ENCODE assay signal across 26 cellular contexts in the genomic region with DNA sequence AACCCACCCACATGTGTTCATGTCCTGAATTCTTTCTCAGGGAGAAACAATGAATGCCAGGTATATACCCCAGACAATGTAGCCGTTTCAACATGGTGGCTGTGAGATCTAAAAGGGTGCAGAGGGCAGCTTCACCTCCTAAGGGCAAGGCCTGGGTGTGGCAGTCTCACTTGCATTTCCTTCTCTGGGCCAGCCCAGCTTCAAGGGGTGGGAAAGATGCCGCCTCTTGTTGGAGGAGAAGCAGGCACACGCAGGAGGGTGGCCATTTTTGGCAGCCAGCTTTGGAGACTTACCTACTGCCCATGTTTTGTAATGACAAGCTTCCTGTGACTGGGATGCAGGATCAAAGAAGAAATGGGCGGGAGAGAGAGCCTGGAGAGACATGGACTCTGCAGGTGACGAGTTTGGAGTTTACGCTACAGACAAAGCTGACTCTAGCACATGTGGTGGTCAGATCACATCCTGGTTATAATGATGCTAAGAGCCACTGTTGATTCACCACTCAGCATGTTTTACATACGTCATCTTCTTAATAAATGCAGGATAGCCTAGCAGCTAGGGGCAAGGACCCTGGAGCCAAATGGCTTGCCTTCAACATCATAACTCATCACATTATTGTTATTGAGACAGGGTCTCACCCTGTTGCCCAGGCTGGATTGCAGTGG.
"Had no signal": no experiment of that assay in that cellular context is flagged by ENCODE, and none has a peak within 500 bp of the region (broad histone marks: within the 10 kb centered on the region; RNA-seq: fewer than 3 reads in every experiment).

No MANE protein-coding gene starts in this region.

- H3K27ac ChIP-seq: gastrocnemius medialis, spleen, suprapubic skin, tibial artery, upper lobe of right lung, WERI-Rb-1 had no signal

- H3K27me3 Mint-ChIP-seq: activated CD4-positive, alpha-beta memory T cell treated with anti-CD3 and anti-CD28 coated beads for 36 hours; activated naive CD8-positive, alpha-beta T cell treated with anti-CD3 and anti-CD28 coated beads, Interleukin-2, amount 10 ng/mL, durations not matched to agents 7 days and 5 days; naive B cell had no signal

- FAIRE-seq: astrocyte, TTC549 had no signal

- H3K27ac Mint-ChIP-seq: activated CD4-positive, alpha-beta memory T cell treated with anti-CD3 and anti-CD28 coated beads for 36 hours; activated CD4-positive, alpha-beta T cell treated with anti-CD3 and anti-CD28 coated beads, Interleukin-2, amount 10 ng/mL, durations not matched to agents 24 days and 14 days; activated naive CD4-positive, alpha-beta T cell treated with anti-CD3 and anti-CD28 coated beads, Interleukin-2, amount 10 ng/mL, durations not matched to agents 7 days and 5 days; activated naive CD8-positive, alpha-beta T cell treated with anti-CD3 and anti-CD28 coated beads, Interleukin-2, amount 10 ng/mL, durations not matched to agents 7 days and 5 days; activated T-helper 1 cell treated with anti-CD3 and anti-CD28 coated beads, Interleukin-12 subunit alpha, Interleukin-12 subunit beta, Interleukin-2, Interleukin-4 antibody, amounts not matched to agents 30 ng/mL and 10 ng/mL and 1 ng/mL, durations not matched to agents 14 hours and 24 hours and 36 hours; dendritic cell treated with granulocyte-macrophage colony-stimulating factor and Interleukin-4, amounts not matched to agents 40 ng/mL and 50 ng/mL, for 4 days; mesothelial cell of epicardium; T-helper 1 cell treated with Interleukin-12 subunit alpha and Interleukin-12 subunit beta and Interleukin-4 antibody, amounts not matched to agents 30 μg/mL and 1 μg/mL, for 36 hours had no signal

- DNase-seq: activated CD4-positive, alpha-beta memory T cell treated with anti-CD3 and anti-CD28 coated beads for 36 hours; activated CD4-positive, alpha-beta T cell treated with anti-CD3 and anti-CD28 coated beads, Interleukin-2, amount 10 ng/mL, durations not matched to agents 24 days and 14 days; activated CD4-positive, CD25-positive, alpha-beta regulatory T cell treated with anti-CD3 and anti-CD28 coated beads, Interleukin-2, amount 50 U/mL, for 72 hours; activated CD8-positive, alpha-beta memory T cell treated with anti-CD3 and anti-CD28 coated beads, Interleukin-2, amount 50 U/mL, for 4 hours; activated effector memory CD4-positive, alpha-beta T cell treated with anti-CD3 and anti-CD28 coated beads, Interleukin-2, amount 50 U/mL, for 16 hours; activated naive CD4-positive, alpha-beta T cell treated with anti-CD3 and anti-CD28 coated beads, Interleukin-2, amount 10 ng/mL, durations not matched to agents 7 days and 5 days; activated naive CD8-positive, alpha-beta T cell treated with anti-CD3 and anti-CD28 coated beads, Interleukin-2, amount 10 ng/mL, durations not matched to agents 7 days and 5 days; activated T-cell treated with anti-CD3 and anti-CD28 coated beads, Interleukin-2, amount 50 U/mL, for 1 hour; gastrocnemius medialis; glutamatergic neuron; naive B cell; right cardiac atrium; spleen; stimulated activated naive CD4-positive, alpha-beta T cell; T-helper 9 cell; tibial artery; upper lobe of right lung; WERI-Rb-1 had no signal

- H3K4me3 Mint-ChIP-seq: activated CD4-positive, alpha-beta memory T cell treated with anti-CD3 and anti-CD28 coated beads for 36 hours; activated CD4-positive, alpha-beta T cell treated with anti-CD3 and anti-CD28 coated beads, Interleukin-2, amount 10 ng/mL, durations not matched to agents 24 days and 14 days; activated naive CD4-positive, alpha-beta T cell treated with anti-CD3 and anti-CD28 coated beads, Interleukin-2, amount 10 ng/mL, durations not matched to agents 7 days and 5 days; activated naive CD8-positive, alpha-beta T cell treated with anti-CD3 and anti-CD28 coated beads, Interleukin-2, amount 10 ng/mL, durations not matched to agents 7 days and 5 days; activated T-helper 1 cell treated with anti-CD3 and anti-CD28 coated beads, Interleukin-12 subunit alpha, Interleukin-12 subunit beta, Interleukin-2, Interleukin-4 antibody, amounts not matched to agents 30 ng/mL and 10 ng/mL and 1 ng/mL, durations not matched to agents 14 hours and 24 hours and 36 hours; dendritic cell treated with granulocyte-macrophage colony-stimulating factor and Interleukin-4, amounts not matched to agents 40 ng/mL and 50 ng/mL, for 4 days; mesothelial cell of epicardium; naive B cell; neural crest cell; T-helper 1 cell treated with Interleukin-12 subunit alpha and Interleukin-12 subunit beta and Interleukin-4 antibody, amounts not matched to agents 30 μg/mL and 1 μg/mL, for 36 hours had no signal

- ATAC-seq: gastrocnemius medialis, right cardiac atrium, upper lobe of right lung had no signal

- H3K36me3 Mint-ChIP-seq: activated CD4-positive, alpha-beta memory T cell treated with anti-CD3 and anti-CD28 coated beads for 36 hours; activated naive CD4-positive, alpha-beta T cell treated with anti-CD3 and anti-CD28 coated beads, Interleukin-2, amount 10 ng/mL, durations not matched to agents 7 days and 5 days; activated naive CD8-positive, alpha-beta T cell treated with anti-CD3 and anti-CD28 coated beads, Interleukin-2, amount 10 ng/mL, durations not matched to agents 7 days and 5 days; mesothelial cell of epicardium; naive B cell had no signal

- H3K4me1 ChIP-seq: gastrocnemius medialis, spleen, tibial artery, upper lobe of right lung had no signal

- H3K4me1 Mint-ChIP-seq: activated CD4-positive, alpha-beta T cell treated with anti-CD3 and anti-CD28 coated beads, Interleukin-2, amount 10 ng/mL, durations not matched to agents 24 days and 14 days; activated naive CD4-positive, alpha-beta T cell treated with anti-CD3 and anti-CD28 coated beads, Interleukin-2, amount 10 ng/mL, durations not matched to agents 7 days and 5 days; activated naive CD8-positive, alpha-beta T cell treated with anti-CD3 and anti-CD28 coated beads, Interleukin-2, amount 10 ng/mL, durations not matched to agents 7 days and 5 days; naive B cell; neural crest cell had no signal

- H3K9me3 Mint-ChIP-seq: activated CD4-positive, alpha-beta memory T cell treated with anti-CD3 and anti-CD28 coated beads for 36 hours had no signal

- H3K36me3 ChIP-seq: gastrocnemius medialis, spleen, suprapubic skin, tibial artery, upper lobe of right lung, WERI-Rb-1 had no signal

- H3K4me3 ChIP-seq: gastrocnemius medialis, spleen, suprapubic skin, tibial artery, upper lobe of right lung had no signal

- H3K9me3 ChIP-seq: gastrocnemius medialis, suprapubic skin, tibial artery, upper lobe of right lung had no signal

- H3K27me3 ChIP-seq: gastrocnemius medialis, spleen, suprapubic skin, tibial artery, upper lobe of right lung had no signal
